Comparison of ENCODE assay signal across 5 cellular contexts in the genomic region with DNA sequence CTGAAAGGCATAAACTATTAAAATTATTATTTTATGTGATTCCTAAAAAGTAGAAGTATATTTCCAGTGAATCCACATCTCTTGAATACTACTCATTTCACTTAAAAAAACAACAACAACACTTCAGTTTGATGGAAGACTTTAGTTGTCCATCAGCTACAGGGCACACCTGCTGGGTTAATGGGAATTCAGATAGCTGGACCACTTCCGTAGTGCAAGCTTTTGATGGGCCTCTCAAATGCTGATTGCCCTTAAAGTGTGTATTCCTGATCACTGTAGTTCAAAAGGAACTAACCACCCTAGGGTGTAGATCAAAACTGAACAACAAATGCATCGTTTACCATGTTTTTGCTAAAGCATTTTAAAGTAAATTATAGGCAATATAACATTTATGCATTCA.
"Had no signal": no experiment of that assay in that cellular context is flagged by ENCODE, and none has a peak within 500 bp of the region (broad histone marks: within the 10 kb centered on the region; RNA-seq: fewer than 3 reads in every experiment).

No MANE protein-coding gene starts in this region.

- H2AFZ ChIP-seq: GM23338 had no signal

- H3K4me3 ChIP-seq: GM23338 had no signal

- H3K4me2 ChIP-seq: GM23338 had no signal

- H3K27ac ChIP-seq: HL-60 had no signal

- DNase-seq: H9, HCEC 1CT, HFFc6 had no signal
